In genomic region chr22:45262931-45263789, GRCh38 we compare ENCODE assay signal across 8 cellular contexts. TPM values are rescaled to one million over a fixed set of nuclear protein-coding genes. Genes with fewer than 3 reads are reported as not detected.
DNase-seq lines count a peak whose midpoint lies in the region; ATAC-seq and TF ChIP-seq lines count a peak whose summit lies in the region.
"Had no signal": no experiment of that assay in that cellular context is flagged by ENCODE, and none has a peak within 500 bp of the region (broad histone marks: within the 10 kb centered on the region; RNA-seq: fewer than 3 reads in every experiment).

No MANE protein-coding gene starts in this region.

- peak; percentile 79 to 91 for DNase-seq in NCI-H524 (lab: John Stamatoyannopoulos, UW)
- peak; percentile 22 for DNase-seq in fibroblast of the aortic adventitia (ENCODE audit: low read depth)
- peak; percentile 68 to 76 for DNase-seq in aorta
- DNase-seq in activated naive CD4-positive, alpha-beta T cell treated with anti-CD3 and anti-CD28 coated beads, Interleukin-2, amount 10 ng/mL, durations not matched to agents 7 days and 5 days, result no peak
- DNase-seq in DMS79 treated with DMSO at 0.1 percent for 48 hours (lab: John Stamatoyannopoulos, UW), result no peak

- no peaks in the 10 kb centered on the region for H3K4me1 Mint-ChIP-seq in activated naive CD4-positive, alpha-beta T cell treated with anti-CD3 and anti-CD28 coated beads, Interleukin-2, amount 10 ng/mL, durations not matched to agents 7 days and 5 days

- WGBS in aorta, 2 donors, result 72 to 74% methylated on average over 20 of the region's 20 CpGs

- H3K27ac Mint-ChIP-seq in activated naive CD4-positive, alpha-beta T cell treated with anti-CD3 and anti-CD28 coated beads, Interleukin-2, amount 10 ng/mL, durations not matched to agents 7 days and 5 days, result no peak overlapping the region
- H3K27ac Mint-ChIP-seq: T-cell had no signal

- H3K4me3 Mint-ChIP-seq in activated naive CD4-positive, alpha-beta T cell treated with anti-CD3 and anti-CD28 coated beads, Interleukin-2, amount 10 ng/mL, durations not matched to agents 7 days and 5 days, result no peak overlapping the region
- H3K4me3 Mint-ChIP-seq: T-cell had no signal

- H3K27me3 Mint-ChIP-seq in activated naive CD4-positive, alpha-beta T cell treated with anti-CD3 and anti-CD28 coated beads, Interleukin-2, amount 10 ng/mL, durations not matched to agents 7 days and 5 days, result peaks cover 84% of the 10 kb centered on the region

- TF ChIP-seq CTCF in fibroblast of the aortic adventitia (IDR thresholded peaks at IDR 0.05; ENCODE audit: insufficient read depth, low read length), result no peak

- no peaks in the 10 kb centered on the region for H3K9me3 ChIP-seq in aorta (ENCODE audit: control insufficient read depth, low read length)

- H3K27ac ChIP-seq in aorta (ENCODE audit: low read depth in 1 of 2, low read length in 2 of 2), result no peak overlapping the region

- H3K4me1 ChIP-seq in aorta (ENCODE audit: control insufficient read depth in 1 of 2, insufficient read depth in 2 of 2, low read length in 2 of 2), result no peaks in the 10 kb centered on the region

- intact Hi-C loops in aorta (cut with DNase I), result loop anchor here in 1 of 2 donors (5.0 kb wide), 1 partner anchor 96 kb away; no protein-coding TSS in a partner anchor

- H3K27me3 ChIP-seq in aorta (ENCODE audit: control insufficient read depth in 1 of 2, insufficient read depth in 2 of 2, low read length in 1 of 2), result no peaks in the 10 kb centered on the region

- no peaks in the 10 kb centered on the region for H3K36me3 ChIP-seq in aorta (ENCODE audit: control insufficient read depth in 1 of 2, insufficient read depth in 2 of 2, low read length in 1 of 2)

- H3K36me3 Mint-ChIP-seq in activated naive CD4-positive, alpha-beta T cell treated with anti-CD3 and anti-CD28 coated beads, Interleukin-2, amount 10 ng/mL, durations not matched to agents 7 days and 5 days, result no peaks in the 10 kb centered on the region
- H3K36me3 Mint-ChIP-seq: T-cell had no signal

- CTCF ChIA-PET in activated naive CD4-positive, alpha-beta T cell treated with anti-CD3 and anti-CD28 coated beads, Interleukin-2, amount 10 ng/mL, durations not matched to agents 7 days and 5 days (lab: Charles Lee), result interaction anchor here (1.1 kb wide), 1 partner anchor 291 kb away, joined by 3 read pairs; no protein-coding TSS in a partner anchor

- peak; percentile 80 for ATAC-seq in GM18907 (IDR thresholded peaks at IDR 0.05; ENCODE audit: unreplicated experiment)
- peak; percentile 78 for ATAC-seq in HG02678 (IDR thresholded peaks at IDR 0.05; ENCODE audit: unreplicated experiment)
- ATAC-seq in aorta (ENCODE audit: low FRiP score), result peak; percentile 22

- no peaks in the 10 kb centered on the region for H3K9me3 Mint-ChIP-seq in activated naive CD4-positive, alpha-beta T cell treated with anti-CD3 and anti-CD28 coated beads, Interleukin-2, amount 10 ng/mL, durations not matched to agents 7 days and 5 days
- H3K9me3 Mint-ChIP-seq: T-cell had no signal

- H3K4me3 ChIP-seq in fibroblast of the aortic adventitia (ENCODE audit: low read depth, low read length), result no peak overlapping the region
- no peak overlapping the region for H3K4me3 ChIP-seq in aorta (ENCODE audit: low read length in 2 of 2)

RNA-seq across cellular contexts. Expression of gene UPK3A, which starts 21.6 kb away (rescaled TPM):
- total RNA-seq in fibroblast of the aortic adventitia (ENCODE audit: low replicate concordance), result not detected in 2 replicates
- total RNA-seq in aorta, result not detected
- polyA plus RNA-seq in aorta, result not detected
- total RNA-seq: T-cell had no signal

RNA-seq across cellular contexts. Expression of gene KIAA0930, which starts 22.5 kb away (rescaled TPM):
- total RNA-seq in fibroblast of the aortic adventitia (ENCODE audit: low replicate concordance), result 36.2 and 36.4 TPM in 2 replicates
- total RNA-seq in aorta, result 100 to 1,000 TPM in 1 of 2 donors, 10 to 100 TPM in 1; 46.9 to 101 TPM
- 10 to 100 TPM; 36.6 to 83.7 TPM for polyA plus RNA-seq in aorta

RNA-seq across cellular contexts. Expression of gene FAM118A, which starts 46.6 kb away (rescaled TPM):
- total RNA-seq in fibroblast of the aortic adventitia (ENCODE audit: low replicate concordance) (18.4 and 78.0 TPM in 2 replicates), aorta (10 to 100 TPM; 59.2 to 66.7 TPM)
- 100 to 1,000 TPM in 1 of 2 donors, 1 to 10 TPM in 1; 8.6 to 320 TPM for polyA plus RNA-seq in aorta

Comparison
In these comparisons a context has a peak if more than half of its experiments do, and no peak if none do; other contexts are left out.
1. ATAC-seq: peak in every context shown above with its lines; median percentile 80 in GM18907; 78 in HG02678; 22 in aorta.
2. DNase-seq: peak in NCI-H524 (2 of 2), fibroblast of the aortic adventitia (single experiment) and aorta (2 of 2); none in activated naive CD4-positive, alpha-beta T cell treated with anti-CD3 and anti-CD28 coated beads, Interleukin-2, amount 10 ng/mL, durations not matched to agents 7 days and 5 days (single experiment) and DMS79 treated with DMSO at 0.1 percent for 48 hours (single experiment).